In genomic region chr10:79286318-79286951, GRCh38 we compare ENCODE assay signal across 8 cellular contexts.
A peak's percentile ranks its signal among the peaks of the same experiment; 100 is the strongest.
DNase-seq lines count a peak whose midpoint lies in the region; ATAC-seq and TF ChIP-seq lines count a peak whose summit lies in the region.

No MANE protein-coding gene starts in this region.

- no peaks in the 10 kb centered on the region for H3K9me3 ChIP-seq in colonic mucosa

- CTCF ChIA-PET in activated CD4-positive, alpha-beta T cell treated with anti-CD3 and anti-CD28 coated beads, Interleukin-2, amount 10 ng/mL, durations not matched to agents 7 days and 5 days (lab: Charles Lee), result interaction anchor here (0.6 to 2.6 kb wide), 4 partner anchors 22 to 1276 kb away, joined by 3 to 7 read pairs (median 4); no protein-coding TSS in a partner anchor

- H3K9me3 Mint-ChIP-seq in activated CD4-positive, alpha-beta T cell treated with anti-CD3 and anti-CD28 coated beads, Interleukin-2, amount 10 ng/mL, durations not matched to agents 7 days and 5 days, result no peaks in the 10 kb centered on the region
- no peaks in the 10 kb centered on the region for H3K9me3 Mint-ChIP-seq in nephron progenitor cell
- H3K9me3 Mint-ChIP-seq in type B pancreatic cell, result no peaks in the 10 kb centered on the region

- TF ChIP-seq CTCF in colonic mucosa (IDR thresholded peaks at IDR 0.05) (no peak), nephron progenitor cell (IDR thresholded peaks at IDR 0.05) (no peak), type B pancreatic cell (conservative IDR thresholded peaks at IDR 0.05) (no peak)

- ATAC-seq in GM21447 (IDR thresholded peaks at IDR 0.05; ENCODE audit: unreplicated experiment), result peak; percentile 75

- no peaks in the 10 kb centered on the region for H3K36me3 ChIP-seq in colonic mucosa

- peak overlapping the region; percentile 88 for H3K27ac Mint-ChIP-seq in activated CD4-positive, alpha-beta T cell treated with anti-CD3 and anti-CD28 coated beads, Interleukin-2, amount 10 ng/mL, durations not matched to agents 7 days and 5 days
- peak overlapping the region; percentile 48 for H3K27ac Mint-ChIP-seq in nephron progenitor cell
- no peak overlapping the region for H3K27ac Mint-ChIP-seq in type B pancreatic cell

- peak overlapping the region; percentile 6 to 18 for H3K9ac ChIP-seq in colonic mucosa (ENCODE audit: low read depth in 2 of 2, low read length in 2 of 2)

- POLR2A ChIA-PET in activated CD4-positive, alpha-beta T cell treated with anti-CD3 and anti-CD28 coated beads, Interleukin-2, amount 10 ng/mL, durations not matched to agents 7 days and 5 days (lab: Charles Lee), result interaction anchor here (0.6 kb wide), 2 partner anchors 8 to 58 kb away, joined by 3 to 4 read pairs; no protein-coding TSS in a partner anchor

- H3K4me3 Mint-ChIP-seq in activated CD4-positive, alpha-beta T cell treated with anti-CD3 and anti-CD28 coated beads, Interleukin-2, amount 10 ng/mL, durations not matched to agents 7 days and 5 days, result peak overlapping the region; percentile 39
- H3K4me3 Mint-ChIP-seq in nephron progenitor cell (no peak overlapping the region), type B pancreatic cell (no peak overlapping the region)

- H3K27ac ChIP-seq in colonic mucosa, result peak overlapping the region; percentile 45
- peak overlapping the region; percentile 68 for H3K27ac ChIP-seq in substantia nigra (ENCODE audit: low read depth, low read length, poor library complexity, severe bottlenecking)

- H3K27me3 ChIP-seq in colonic mucosa, result no peaks in the 10 kb centered on the region

- no peaks in the 10 kb centered on the region for H3K4me1 ChIP-seq in colonic mucosa

- peaks cover 50% of the 10 kb centered on the region for H3K4me1 Mint-ChIP-seq in activated CD4-positive, alpha-beta T cell treated with anti-CD3 and anti-CD28 coated beads, Interleukin-2, amount 10 ng/mL, durations not matched to agents 7 days and 5 days
- H3K4me1 Mint-ChIP-seq in nephron progenitor cell (peaks cover 32% of the 10 kb centered on the region), type B pancreatic cell (ENCODE audit: unreplicated experiment) (peaks cover 34% of the 10 kb centered on the region)

- no peak overlapping the region for H3K4me3 ChIP-seq in colonic mucosa

- H3K27me3 Mint-ChIP-seq in activated CD4-positive, alpha-beta T cell treated with anti-CD3 and anti-CD28 coated beads, Interleukin-2, amount 10 ng/mL, durations not matched to agents 7 days and 5 days, result no peaks in the 10 kb centered on the region
- peaks cover 6% of the 10 kb centered on the region for H3K27me3 Mint-ChIP-seq in nephron progenitor cell (ENCODE audit: low read depth, poor library complexity)
- H3K27me3 Mint-ChIP-seq in type B pancreatic cell, result no peaks in the 10 kb centered on the region

- peaks cover 7% of the 10 kb centered on the region for H3K36me3 Mint-ChIP-seq in activated CD4-positive, alpha-beta T cell treated with anti-CD3 and anti-CD28 coated beads, Interleukin-2, amount 10 ng/mL, durations not matched to agents 7 days and 5 days (ENCODE audit: low read depth)
- peaks cover 32% of the 10 kb centered on the region for H3K36me3 Mint-ChIP-seq in nephron progenitor cell (ENCODE audit: low read depth)
- H3K36me3 Mint-ChIP-seq in type B pancreatic cell, result peaks cover 16% of the 10 kb centered on the region

- DNase-seq in Daoy (ENCODE audit: low read depth) (peak; percentile 13), Kasumi-1 (lab: John Stamatoyannopoulos, UW) (peak; percentile 99), colonic mucosa (peak; percentile 70), nephron progenitor cell (no peak), substantia nigra (lab: John Stamatoyannopoulos, UW) (peak in 21 of 49 donors; percentile 27 to 87 (median 54)), type B pancreatic cell (ENCODE audit: extremely low spot score, unreplicated experiment) (no peak)
- DNase-seq in activated CD4-positive, alpha-beta T cell treated with anti-CD3 and anti-CD28 coated beads, Interleukin-2, amount 10 ng/mL, durations not matched to agents 7 days and 5 days, result peak; percentile 80

- intact Hi-C loops in colonic mucosa (cut with DNase I), result no loop called here

Comparison
In these comparisons a context has a peak if more than half of its experiments do, and no peak if none do; other contexts are left out.
1. DNase-seq: peak in Daoy (single experiment), Kasumi-1 (2 of 2), activated CD4-positive, alpha-beta T cell treated with anti-CD3 and anti-CD28 coated beads, Interleukin-2, amount 10 ng/mL, durations not matched to agents 7 days and 5 days (single experiment) and colonic mucosa (single experiment); none in nephron progenitor cell (single experiment) and type B pancreatic cell (single experiment).